ENCODE assay signal across 19 cellular contexts in the genomic region with DNA sequence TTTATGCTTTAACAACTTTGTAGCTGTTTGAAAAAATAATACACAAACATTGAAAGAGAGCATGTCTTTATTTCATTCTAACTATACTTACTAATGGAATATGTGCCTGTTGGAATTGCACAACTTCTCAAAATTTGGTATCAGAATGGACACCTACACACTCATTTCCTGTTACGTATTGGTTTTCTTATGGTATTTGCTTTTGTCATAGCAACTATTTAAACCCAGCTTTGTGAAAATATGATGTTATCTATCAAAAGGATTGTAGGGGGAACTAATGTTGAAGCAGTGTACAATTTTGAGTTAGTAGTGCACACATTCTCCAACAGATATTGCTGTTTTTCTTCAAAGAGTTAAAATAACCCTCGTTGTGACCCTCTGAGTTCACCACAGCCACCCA. TPM values are rescaled to one million over a fixed set of nuclear protein-coding genes. Genes with fewer than 3 reads are reported as not detected.
DNase-seq lines count a peak whose midpoint lies in the region; ATAC-seq and TF ChIP-seq lines count a peak whose summit lies in the region.
"Had no signal": no experiment of that assay in that cellular context is flagged by ENCODE, and none has a peak within 500 bp of the region (broad histone marks: within the 10 kb centered on the region; RNA-seq: fewer than 3 reads in every experiment).

No MANE protein-coding gene starts in this region.

- DNase-seq in GF-D8 (lab: John Stamatoyannopoulos, UW) (peak; percentile 44), NB4 (ENCODE audit: low read depth) (peak; percentile 84), foreskin keratinocyte (peak in 1 of 2 donors; percentile 9)
- no peak for DNase-seq in activated CD8-positive, alpha-beta T cell treated with anti-CD3 and anti-CD28 coated beads, Interleukin-2, amount 10 ng/mL, durations not matched to agents 7 days and 5 days
- no peak for DNase-seq in activated effector memory CD4-positive, alpha-beta T cell treated with Interleukin-2 at 50 U/mL for 16 hours
- DNase-seq: adrenal gland; cortex of kidney; DMS53; erythroblast; immature natural killer cell; NCI-H1436 treated with DMSO at 0.1 percent for 48 hours; stimulated activated CD4-positive, alpha-beta T cell treated with anti-CD3 and anti-CD28 coated beads, Interleukin-12 subunit alpha, Interleukin-12 subunit beta, amount 100 ng/mL, for 4 hours; stimulated activated naive CD4-positive, alpha-beta T cell; trophoblast cell had no signal

- H3K4me3 ChIP-seq in NB4 (ENCODE audit: low read depth, low read length) = peak overlapping the region; percentile 21
- H3K4me3 ChIP-seq: adrenal gland, lung had no signal

- no peak overlapping the region for H3K4me3 Mint-ChIP-seq in activated CD8-positive, alpha-beta T cell treated with anti-CD3 and anti-CD28 coated beads, Interleukin-2, amount 10 ng/mL, durations not matched to agents 7 days and 5 days
- H3K4me3 Mint-ChIP-seq: activated T-helper 1 cell treated with anti-CD3 and anti-CD28 coated beads, Interleukin-12 subunit alpha, Interleukin-12 subunit beta, Interleukin-2, Interleukin-4 antibody, amounts not matched to agents 30 ng/mL and 10 ng/mL and 1 ng/mL, durations not matched to agents 14 hours and 24 hours and 36 hours had no signal

- CTCF ChIA-PET in activated CD8-positive, alpha-beta T cell treated with anti-CD3 and anti-CD28 coated beads, Interleukin-2, amount 10 ng/mL, durations not matched to agents 7 days and 5 days (lab: Charles Lee) = interaction anchor here (0.9 to 4.9 kb wide), 9 partner anchors 9 to 68 kb away, joined by 3 to 38 read pairs (median 7); a partner anchor contains a TSS

- H3K27ac Mint-ChIP-seq in activated CD8-positive, alpha-beta T cell treated with anti-CD3 and anti-CD28 coated beads, Interleukin-2, amount 10 ng/mL, durations not matched to agents 7 days and 5 days = no peak overlapping the region
- H3K27ac Mint-ChIP-seq: activated T-helper 1 cell treated with anti-CD3 and anti-CD28 coated beads, Interleukin-12 subunit alpha, Interleukin-12 subunit beta, Interleukin-2, Interleukin-4 antibody, amounts not matched to agents 30 ng/mL and 10 ng/mL and 1 ng/mL, durations not matched to agents 14 hours and 24 hours and 36 hours; immature natural killer cell had no signal

- no peaks in the 10 kb centered on the region for H3K27me3 ChIP-seq in foreskin keratinocyte
- H3K27me3 ChIP-seq: adrenal gland had no signal

- POLR2A ChIA-PET in activated CD8-positive, alpha-beta T cell treated with anti-CD3 and anti-CD28 coated beads, Interleukin-2, amount 10 ng/mL, durations not matched to agents 7 days and 5 days (lab: Charles Lee) = no interaction called here

- no peaks in the 10 kb centered on the region for H3K9me3 Mint-ChIP-seq in activated CD8-positive, alpha-beta T cell treated with anti-CD3 and anti-CD28 coated beads, Interleukin-2, amount 10 ng/mL, durations not matched to agents 7 days and 5 days (ENCODE audit: insufficient read depth)
- H3K9me3 Mint-ChIP-seq: activated T-helper 1 cell treated with anti-CD3 and anti-CD28 coated beads, Interleukin-12 subunit alpha, Interleukin-12 subunit beta, Interleukin-2, Interleukin-4 antibody, amounts not matched to agents 30 ng/mL and 10 ng/mL and 1 ng/mL, durations not matched to agents 14 hours and 24 hours and 36 hours; immature natural killer cell had no signal

- H3K27ac ChIP-seq in foreskin keratinocyte = peak overlapping the region; percentile 8
- H3K27ac ChIP-seq: adrenal gland had no signal

- TF ChIP-seq CTCF in NB4 (IDR thresholded peaks at IDR 0.05; ENCODE audit: low read depth, low read length) = no peak
- TF ChIP-seq CTCF in foreskin keratinocyte (conservative IDR thresholded peaks at IDR 0.05) = no peak

- TF ChIP-seq POLR2A in NB4 (IDR thresholded peaks at IDR 0.05; ENCODE audit: extremely low read depth, insufficient read length) = no peak

- ATAC-seq in activated CD8-positive, alpha-beta T cell treated with anti-CD3 and anti-CD28 coated beads, Interleukin-2, amount 10 ng/mL, durations not matched to agents 7 days and 5 days = peak; percentile 10
- ATAC-seq in foreskin keratinocyte (no peak), GM21723 (IDR thresholded peaks at IDR 0.05; ENCODE audit: unreplicated experiment) (no peak), GM19455 (IDR thresholded peaks at IDR 0.05; ENCODE audit: unreplicated experiment) (no peak), HG02588 (IDR thresholded peaks at IDR 0.05; ENCODE audit: unreplicated experiment) (no peak)

- no peaks in the 10 kb centered on the region for H3K36me3 Mint-ChIP-seq in activated CD8-positive, alpha-beta T cell treated with anti-CD3 and anti-CD28 coated beads, Interleukin-2, amount 10 ng/mL, durations not matched to agents 7 days and 5 days (ENCODE audit: low read depth)
- H3K36me3 Mint-ChIP-seq: immature natural killer cell had no signal

- no peaks in the 10 kb centered on the region for H3K4me1 ChIP-seq in foreskin keratinocyte
- H3K4me1 ChIP-seq: adrenal gland had no signal

- peaks cover 23% of the 10 kb centered on the region for H3K4me1 Mint-ChIP-seq in activated CD8-positive, alpha-beta T cell treated with anti-CD3 and anti-CD28 coated beads, Interleukin-2, amount 10 ng/mL, durations not matched to agents 7 days and 5 days (ENCODE audit: low read depth)

- H3K27me3 Mint-ChIP-seq in activated CD8-positive, alpha-beta T cell treated with anti-CD3 and anti-CD28 coated beads, Interleukin-2, amount 10 ng/mL, durations not matched to agents 7 days and 5 days (ENCODE audit: low read depth) = no peaks in the 10 kb centered on the region

RNA-seq across cellular contexts. Expression of a gene that starts 52.6 kb away (rescaled TPM):
- total RNA-seq in activated CD8-positive, alpha-beta T cell treated with anti-CD3 and anti-CD28 coated beads, Interleukin-2, amount 10 ng/mL, durations not matched to agents 7 days and 5 days = 1 to 10 TPM; 4.8 to 5.5 TPM
- total RNA-seq in foreskin keratinocyte = 51.7 and 70.8 TPM in 2 replicates
- 25.7 and 26.8 TPM in 2 replicates for polyA plus RNA-seq in foreskin keratinocyte

RNA-seq across cellular contexts. Expression of a gene that starts 55.9 kb away (rescaled TPM):
- 10 to 100 TPM; 92.2 to 96.0 TPM for total RNA-seq in activated CD8-positive, alpha-beta T cell treated with anti-CD3 and anti-CD28 coated beads, Interleukin-2, amount 10 ng/mL, durations not matched to agents 7 days and 5 days
- total RNA-seq in foreskin keratinocyte = 55.6 and 59.3 TPM in 2 replicates
- 10.6 and 13.4 TPM in 2 replicates for polyA plus RNA-seq in foreskin keratinocyte

Comparison
In these comparisons a context has a peak if more than half of its experiments do, and no peak if none do; other contexts are left out.
1. DNase-seq: peak in GF-D8 (single experiment) and NB4 (single experiment); none in activated CD8-positive, alpha-beta T cell treated with anti-CD3 and anti-CD28 coated beads, Interleukin-2, amount 10 ng/mL, durations not matched to agents 7 days and 5 days (single experiment) and activated effector memory CD4-positive, alpha-beta T cell treated with Interleukin-2 at 50 U/mL for 16 hours (single experiment).